ENCODE assay signal across 8 cellular contexts in the genomic region with DNA sequence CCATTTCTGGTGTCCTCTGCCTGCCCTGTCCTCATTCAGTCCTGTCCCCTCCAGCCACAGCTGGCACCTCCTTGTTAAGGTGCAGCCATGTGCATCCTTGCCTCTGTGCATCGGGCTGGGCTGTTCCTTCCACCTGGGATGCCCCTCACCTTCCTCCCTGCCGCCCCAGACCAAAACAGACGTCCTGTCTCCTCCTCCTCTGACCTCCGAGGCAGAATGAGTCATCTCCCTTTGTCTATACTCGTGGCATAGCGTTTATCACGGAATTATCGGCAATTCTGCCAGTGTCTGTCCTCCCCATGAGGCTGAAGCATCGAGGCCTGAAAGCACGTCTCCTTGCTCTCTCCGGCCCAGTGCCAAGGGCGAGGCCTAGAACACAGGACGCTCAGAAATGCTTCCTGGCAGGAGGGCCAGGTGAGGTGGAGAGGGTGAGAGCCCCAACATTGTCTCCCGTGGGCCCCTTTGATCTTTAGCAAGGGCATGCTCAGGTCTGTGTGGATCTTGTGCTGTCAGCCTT. TPM values are rescaled to one million over a fixed set of nuclear protein-coding genes. Genes with fewer than 3 reads are reported as not detected.
DNase-seq lines count a peak whose midpoint lies in the region; ATAC-seq, FAIRE-seq and TF ChIP-seq lines count a peak whose summit lies in the region.

No MANE protein-coding gene starts in this region.

- peak overlapping the region; percentile 30 for H3K4me3 Mint-ChIP-seq in activated naive CD8-positive, alpha-beta T cell treated with anti-CD3 and anti-CD28 coated beads, Interleukin-2, amount 50 U/mL, for 24 hours

- TF ChIP-seq RAD21 in A549 (conservative IDR thresholded peaks at IDR 0.05 in 1 of 2, IDR thresholded peaks at IDR 0.05 in 1 of 2), result no peak; a peak in 1 of 5 replicates

- DNase-seq in A549 (ENCODE audit: low read depth in 1 of 2, low spot score in 1 of 2) (peak; percentile 66 to 67), HEK293T (ENCODE audit: extremely low spot score) (no peak), kidney glomerular epithelial cell (lab: John Stamatoyannopoulos, UW) (peak; percentile 91), thyroid gland (peak; percentile 72 to 83), cortex of kidney (lab: John Stamatoyannopoulos, UW) (no peak)
- DNase-seq in activated naive CD8-positive, alpha-beta T cell treated with anti-CD3 and anti-CD28 coated beads, Interleukin-2, amount 50 U/mL, for 24 hours, result no peak

- H3K27ac ChIP-seq in A549 (peak overlapping the region; percentile 84 to 88), thyroid gland (peak overlapping the region; percentile 26 to 90 (median 79))

- H3K4me1 Mint-ChIP-seq in activated naive CD8-positive, alpha-beta T cell treated with anti-CD3 and anti-CD28 coated beads, Interleukin-2, amount 50 U/mL, for 24 hours, result peaks cover 46% of the 10 kb centered on the region

- TF ChIP-seq EP300 in A549 (IDR thresholded peaks at IDR 0.05), result no peak

- H3K9me3 Mint-ChIP-seq in activated naive CD8-positive, alpha-beta T cell treated with anti-CD3 and anti-CD28 coated beads, Interleukin-2, amount 50 U/mL, for 24 hours, result no peaks in the 10 kb centered on the region

- no peaks in the 10 kb centered on the region for H3K36me3 ChIP-seq in thyroid gland

- H3K9me3 ChIP-seq in A549 (no peaks in the 10 kb centered on the region), thyroid gland (no peaks in the 10 kb centered on the region)

- peak overlapping the region; percentile 84 for H3K4me2 ChIP-seq in A549

- ATAC-seq in A549 (peak; percentile 3 to 36; a peak in 4 of 6 replicates), HG02678 (IDR thresholded peaks at IDR 0.05; ENCODE audit: unreplicated experiment) (no peak), GM21447 (IDR thresholded peaks at IDR 0.05; ENCODE audit: unreplicated experiment) (no peak)
- no peak for ATAC-seq in activated naive CD8-positive, alpha-beta T cell treated with anti-CD3 and anti-CD28 coated beads, Interleukin-2, amount 50 U/mL, for 24 hours

- peak overlapping the region; percentile 23; the same call in 2 of the 3 replicates for H3K4me3 ChIP-seq in A549
- no peak overlapping the region for H3K4me3 ChIP-seq in thyroid gland (replicated peaks in 1 of 3)

- TF ChIP-seq POLR2A in A549 (IDR thresholded peaks at IDR 0.05; ENCODE audit: low read length) (no peak), thyroid gland (IDR thresholded peaks at IDR 0.05) (no peak)

- POLR2A ChIA-PET in A549 (lab: Yijun Ruan, JAX) (no interaction called here), HEK293T (lab: Yijun Ruan, JAX) (no interaction called here)

- FAIRE-seq in A549 (lab: Jason Lieb, UNC), result no peak

- H3K27ac Mint-ChIP-seq in activated naive CD8-positive, alpha-beta T cell treated with anti-CD3 and anti-CD28 coated beads, Interleukin-2, amount 50 U/mL, for 24 hours, result no peak overlapping the region

- no peaks in the 10 kb centered on the region for H3K27me3 Mint-ChIP-seq in activated naive CD8-positive, alpha-beta T cell treated with anti-CD3 and anti-CD28 coated beads, Interleukin-2, amount 50 U/mL, for 24 hours

- no peaks in the 10 kb centered on the region for H3K27me3 ChIP-seq in thyroid gland

- no peak for TF ChIP-seq CTCF in A549 (IDR thresholded peaks at IDR 0.05)
- TF ChIP-seq CTCF in thyroid gland (IDR thresholded peaks at IDR 0.05), result no peak

- 0% methylated on average over 14 of the region's 14 CpGs for WGBS in A549 (ENCODE audit: missing lambda C conversion rate)
- 7 to 8% methylated on average over 11 to 14 of the region's 14 CpGs for WGBS in thyroid gland, 2 donors

- peaks cover 1% of the 10 kb centered on the region for H3K36me3 Mint-ChIP-seq in activated naive CD8-positive, alpha-beta T cell treated with anti-CD3 and anti-CD28 coated beads, Interleukin-2, amount 50 U/mL, for 24 hours (ENCODE audit: low read depth)

- CTCF ChIA-PET in A549 (lab: Yijun Ruan, JAX), result interaction anchor here (1.5 to 8.9 kb wide), 3 partner anchors 8 to 174 kb away, joined by 4 to 112 read pairs (median 73); no protein-coding TSS in a partner anchor
- CTCF ChIA-PET in HEK293T (lab: Yijun Ruan, JAX), result no interaction called here

- H3K4me1 ChIP-seq in A549 (peaks cover 73% of the 10 kb centered on the region), thyroid gland (peaks cover 42 to 48% of the 10 kb centered on the region in 2 donors)

- intact Hi-C loops in thyroid gland (cut with DNase I), result loop anchor here (10.0 kb wide), 1 partner anchor 179 kb away; no protein-coding TSS in a partner anchor

TF ChIP-seq in A549, 52 proteins besides CTCF, POLR2A, EP300 and RAD21 (continues in another document):
- TF ChIP-seq, protein P1, sequence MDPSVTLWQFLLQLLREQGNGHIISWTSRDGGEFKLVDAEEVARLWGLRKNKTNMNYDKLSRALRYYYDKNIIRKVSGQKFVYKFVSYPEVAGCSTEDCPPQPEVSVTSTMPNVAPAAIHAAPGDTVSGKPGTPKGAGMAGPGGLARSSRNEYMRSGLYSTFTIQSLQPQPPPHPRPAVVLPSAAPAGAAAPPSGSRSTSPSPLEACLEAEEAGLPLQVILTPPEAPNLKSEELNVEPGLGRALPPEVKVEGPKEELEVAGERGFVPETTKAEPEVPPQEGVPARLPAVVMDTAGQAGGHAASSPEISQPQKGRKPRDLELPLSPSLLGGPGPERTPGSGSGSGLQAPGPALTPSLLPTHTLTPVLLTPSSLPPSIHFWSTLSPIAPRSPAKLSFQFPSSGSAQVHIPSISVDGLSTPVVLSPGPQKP (IDR thresholded peaks at IDR 0.05; ENCODE audit: low read depth, low read length), result no peak
- TF ChIP-seq, protein P2, sequence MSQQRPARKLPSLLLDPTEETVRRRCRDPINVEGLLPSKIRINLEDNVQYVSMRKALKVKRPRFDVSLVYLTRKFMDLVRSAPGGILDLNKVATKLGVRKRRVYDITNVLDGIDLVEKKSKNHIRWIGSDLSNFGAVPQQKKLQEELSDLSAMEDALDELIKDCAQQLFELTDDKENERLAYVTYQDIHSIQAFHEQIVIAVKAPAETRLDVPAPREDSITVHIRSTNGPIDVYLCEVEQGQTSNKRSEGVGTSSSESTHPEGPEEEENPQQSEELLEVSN (IDR thresholded peaks at IDR 0.05; ENCODE audit: borderline replicate concordance, low read depth), result peak; percentile 58; the same call in 1 of the 2 replicates
- TF ChIP-seq, protein P3, sequence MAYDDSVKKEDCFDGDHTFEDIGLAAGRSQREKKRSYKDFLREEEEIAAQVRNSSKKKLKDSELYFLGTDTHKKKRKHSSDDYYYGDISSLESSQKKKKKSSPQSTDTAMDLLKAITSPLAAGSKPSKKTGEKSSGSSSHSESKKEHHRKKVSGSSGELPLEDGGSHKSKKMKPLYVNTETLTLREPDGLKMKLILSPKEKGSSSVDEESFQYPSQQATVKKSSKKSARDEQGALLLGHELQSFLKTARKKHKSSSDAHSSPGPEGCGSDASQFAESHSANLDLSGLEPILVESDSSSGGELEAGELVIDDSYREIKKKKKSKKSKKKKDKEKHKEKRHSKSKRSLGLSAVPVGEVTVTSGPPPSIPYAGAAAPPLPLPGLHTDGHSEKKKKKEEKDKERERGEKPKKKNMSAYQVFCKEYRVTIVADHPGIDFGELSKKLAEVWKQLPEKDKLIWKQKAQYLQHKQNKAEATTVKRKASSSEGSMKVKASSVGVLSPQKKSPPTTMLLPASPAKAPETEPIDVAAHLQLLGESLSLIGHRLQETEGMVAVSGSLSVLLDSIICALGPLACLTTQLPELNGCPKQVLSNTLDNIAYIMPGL (CRISPR knock-in tag; IDR thresholded peaks at IDR 0.05; ENCODE audit: borderline replicate concordance), result no peak
- TF ChIP-seq RNF2 (IDR thresholded peaks at IDR 0.05; ENCODE audit: borderline replicate concordance, low read depth) (no peak), HDAC2 (IDR thresholded peaks at IDR 0.05) (no peak)

TF ChIP-seq in HEK293T, 16 proteins besides CTCF, POLR2A, EP300 and RAD21:
- TF ChIP-seq TARDBP (IDR thresholded peaks at IDR 0.05) (no peak), ZNF384 (IDR thresholded peaks at IDR 0.05) (no peak), ELF4 (IDR thresholded peaks at IDR 0.05) (no peak), L3MBTL2 (conservative IDR thresholded peaks at IDR 0.05) (0 out of 2 replicates have a peak, but pooled peaks have one; percentile 15), LEF1 (IDR thresholded peaks at IDR 0.05; ENCODE audit: borderline replicate concordance) (no peak), BHLHE40 (IDR thresholded peaks at IDR 0.05; ENCODE audit: borderline replicate concordance) (no peak)

RNA-seq across cellular contexts. Expression of a gene that starts 4.6 kb away (rescaled TPM):
- 3.5 and 7.1 TPM in 2 replicates for polyA plus RNA-seq in A549 (2011; rRNA removed)
- polyA plus RNA-seq in A549 (2012; cell fraction: cytosol; rRNA removed), result 7.1 and 11.2 TPM in 2 replicates
- polyA plus RNA-seq in A549 (2012; cell fraction: nucleus; rRNA removed), result 27.6 and 28.1 TPM in 2 replicates
- 18.9 to 23.8 TPM (median 23.3 TPM) in 3 replicates for polyA plus RNA-seq in A549 (2017; fragmentation: RNase III; extraction: RNeasy Plus Mini Kit Qiagen cat#74134 plus additional on column Dnase treatment)
- 5.7 and 9.7 TPM in 2 replicates for polyA minus RNA-seq in A549 (2011; rRNA and poly(A)+ RNA removed)
- 10 to 100 TPM; 19.1 to 52.3 (median 34.1) TPM for total RNA-seq in thyroid gland

Comparison
In these comparisons a context has a peak if more than half of its experiments do, and no peak if none do; other contexts are left out.
1. ATAC-seq: peak in A549 (2 of 2); none in activated naive CD8-positive, alpha-beta T cell treated with anti-CD3 and anti-CD28 coated beads, Interleukin-2, amount 50 U/mL, for 24 hours (single experiment), HG02678 (single experiment) and GM21447 (single experiment).
2. DNase-seq: peak in A549 (2 of 2), kidney glomerular epithelial cell (single experiment) and thyroid gland (2 of 2); none in HEK293T (single experiment), activated naive CD8-positive, alpha-beta T cell treated with anti-CD3 and anti-CD28 coated beads, Interleukin-2, amount 50 U/mL, for 24 hours (single experiment) and cortex of kidney (single experiment).